ENCODE assay signal across 20 cellular contexts in the genomic region with DNA sequence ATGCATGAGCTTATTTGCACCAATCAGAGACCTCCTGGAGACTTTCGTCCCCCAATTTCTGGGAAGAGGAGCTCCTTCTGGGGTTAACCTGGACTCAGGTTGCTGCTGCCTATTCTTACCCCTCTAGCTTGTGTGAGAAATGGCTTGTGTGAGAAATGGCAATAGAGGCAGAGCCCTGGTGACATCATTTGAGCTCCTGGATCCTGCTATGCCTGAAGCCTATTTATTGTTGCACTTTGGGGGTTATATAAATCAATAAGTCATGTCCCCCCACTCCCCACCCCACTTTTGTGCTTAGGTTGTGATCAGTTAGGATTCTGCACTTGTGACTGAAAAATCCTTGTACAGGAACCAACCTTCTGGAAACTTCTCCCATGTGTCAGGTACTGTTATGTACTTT.
"Had no signal": no experiment of that assay in that cellular context is flagged by ENCODE, and none has a peak within 500 bp of the region (broad histone marks: within the 10 kb centered on the region; RNA-seq: fewer than 3 reads in every experiment).

No MANE protein-coding gene starts in this region.

- H3K36me3 Mint-ChIP-seq: IgD-negative memory B cell had no signal

- H3K9me3 ChIP-seq: SK-N-SH had no signal

- H3K27ac ChIP-seq: KMS-11 had no signal

- H3K4me2 ChIP-seq: KMS-11, SK-N-SH had no signal

- ATAC-seq: K562 had no signal

- H3K9ac ChIP-seq: KMS-11, SK-N-SH had no signal

- H3K4me3 ChIP-seq: K562 had no signal

- H3K27ac Mint-ChIP-seq: IgD-negative memory B cell had no signal

- H3K9me3 Mint-ChIP-seq: IgD-negative memory B cell had no signal

- DNase-seq: Kasumi-1, MM.1S, NCI-H1092 treated with DMSO at 0.1 percent for 48 hours, NCI-H1436, NCI-H187, NCI-H2029, NCI-H2081 treated with DMSO at 0.1 percent for 48 hours, NCI-H2171, NCI-H226, NCI-H446, NCI-H510A, NCI-H524 treated with DMSO at 0.1 percent for 48 hours, NCI-H69, NCI-H774, RPMI8226, SHP77, SK-N-SH had no signal
